20 cellular contexts compared by ENCODE assay signal in the genomic region with DNA sequence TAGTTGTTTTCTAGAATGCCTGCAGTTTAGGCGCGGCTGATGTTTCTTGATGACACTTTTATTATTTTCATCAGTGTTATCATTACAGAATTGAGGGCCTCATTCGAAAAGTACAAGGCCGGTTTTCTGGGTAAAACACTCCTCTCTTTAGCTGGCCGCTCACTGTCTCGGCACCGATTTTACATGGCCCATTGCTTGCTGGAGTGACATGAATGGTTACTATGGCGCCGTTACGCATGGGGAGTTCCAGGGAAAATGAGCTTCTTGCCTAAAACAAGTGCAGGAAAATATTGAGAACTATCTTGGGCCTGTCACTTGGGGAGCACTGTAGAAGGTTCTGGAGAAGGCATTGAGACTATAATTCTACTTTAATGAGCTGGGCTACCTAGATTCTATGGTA.
"Had no signal": no experiment of that assay in that cellular context is flagged by ENCODE, and none has a peak within 500 bp of the region (broad histone marks: within the 10 kb centered on the region; RNA-seq: fewer than 3 reads in every experiment).

No MANE protein-coding gene starts in this region.

- H3K9me3 Mint-ChIP-seq: activated CD4-positive, alpha-beta memory T cell treated with anti-CD3 and anti-CD28 coated beads, Interleukin-2, amount 10 ng/mL, durations not matched to agents 7 days and 5 days; activated naive CD8-positive, alpha-beta T cell treated with anti-CD3 and anti-CD28 coated beads, Interleukin-2, amount 50 U/mL, for 24 hours; activated T-helper 1 cell treated with anti-CD3 and anti-CD28 coated beads, Interleukin-12 subunit alpha, Interleukin-12 subunit beta, Interleukin-2, Interleukin-4 antibody, amounts not matched to agents 30 ng/mL and 10 ng/mL and 1 ng/mL, durations not matched to agents 14 hours and 24 hours and 36 hours; T-cell had no signal

- DNase-seq: activated CD4-positive, alpha-beta memory T cell treated with anti-CD3 and anti-CD28 coated beads, Interleukin-2, amount 10 ng/mL, durations not matched to agents 7 days and 5 days; activated CD4-positive, alpha-beta T cell treated with anti-CD3 and anti-CD28 coated beads for 36 hours; activated naive CD4-positive, alpha-beta T cell; activated naive CD8-positive, alpha-beta T cell treated with anti-CD3 and anti-CD28 coated beads, Interleukin-2, amount 50 U/mL, for 24 hours; foreskin keratinocyte; heart left ventricle; left ventricle myocardium superior; mesendoderm; right cardiac atrium; substantia nigra; T-cell; T1000; trophoblast cell had no signal

- H3K4me3 Mint-ChIP-seq: activated CD4-positive, alpha-beta memory T cell treated with anti-CD3 and anti-CD28 coated beads, Interleukin-2, amount 10 ng/mL, durations not matched to agents 7 days and 5 days; activated CD4-positive, alpha-beta T cell treated with anti-CD3 and anti-CD28 coated beads for 36 hours; activated naive CD8-positive, alpha-beta T cell treated with anti-CD3 and anti-CD28 coated beads, Interleukin-2, amount 50 U/mL, for 24 hours; activated T-helper 1 cell treated with anti-CD3 and anti-CD28 coated beads, Interleukin-12 subunit alpha, Interleukin-12 subunit beta, Interleukin-2, Interleukin-4 antibody, amounts not matched to agents 30 ng/mL and 10 ng/mL and 1 ng/mL, durations not matched to agents 14 hours and 24 hours and 36 hours; nephron; stimulated activated memory B cell treated with anti-CD40 and anti-IgM and Interleukin-4, amounts not matched to agents 10 μg/mL and 1 μg/mL and 100 μg/mL, for 72 hours; T-cell had no signal

- H3K27me3 Mint-ChIP-seq: activated CD4-positive, alpha-beta memory T cell treated with anti-CD3 and anti-CD28 coated beads, Interleukin-2, amount 10 ng/mL, durations not matched to agents 7 days and 5 days; activated naive CD8-positive, alpha-beta T cell treated with anti-CD3 and anti-CD28 coated beads, Interleukin-2, amount 50 U/mL, for 24 hours; stimulated activated memory B cell treated with anti-CD40 and anti-IgM and Interleukin-4, amounts not matched to agents 10 μg/mL and 1 μg/mL and 100 μg/mL, for 72 hours had no signal

- H3K4me1 Mint-ChIP-seq: activated CD4-positive, alpha-beta memory T cell treated with anti-CD3 and anti-CD28 coated beads, Interleukin-2, amount 10 ng/mL, durations not matched to agents 7 days and 5 days; activated CD4-positive, alpha-beta T cell treated with anti-CD3 and anti-CD28 coated beads for 36 hours; activated naive CD8-positive, alpha-beta T cell treated with anti-CD3 and anti-CD28 coated beads, Interleukin-2, amount 50 U/mL, for 24 hours; nephron; stimulated activated memory B cell treated with anti-CD40 and anti-IgM and Interleukin-4, amounts not matched to agents 10 μg/mL and 1 μg/mL and 100 μg/mL, for 72 hours; T-cell had no signal

- H3K4me3 ChIP-seq: ascending aorta, cardiac muscle cell, heart left ventricle, smooth muscle cell had no signal

- H3K27ac Mint-ChIP-seq: activated CD4-positive, alpha-beta memory T cell treated with anti-CD3 and anti-CD28 coated beads, Interleukin-2, amount 10 ng/mL, durations not matched to agents 7 days and 5 days; activated CD4-positive, alpha-beta T cell treated with anti-CD3 and anti-CD28 coated beads for 36 hours; activated naive CD8-positive, alpha-beta T cell treated with anti-CD3 and anti-CD28 coated beads, Interleukin-2, amount 50 U/mL, for 24 hours; activated T-helper 1 cell treated with anti-CD3 and anti-CD28 coated beads, Interleukin-12 subunit alpha, Interleukin-12 subunit beta, Interleukin-2, Interleukin-4 antibody, amounts not matched to agents 30 ng/mL and 10 ng/mL and 1 ng/mL, durations not matched to agents 14 hours and 24 hours and 36 hours; nephron; stimulated activated memory B cell treated with anti-CD40 and anti-IgM and Interleukin-4, amounts not matched to agents 10 μg/mL and 1 μg/mL and 100 μg/mL, for 72 hours; T-cell had no signal

- H3K4me1 ChIP-seq: ascending aorta, foreskin keratinocyte, heart left ventricle had no signal

- H3K27me3 ChIP-seq: ascending aorta, cardiac muscle cell, foreskin keratinocyte had no signal

- H3K36me3 Mint-ChIP-seq: stimulated activated memory B cell treated with anti-CD40 and anti-IgM and Interleukin-4, amounts not matched to agents 10 μg/mL and 1 μg/mL and 100 μg/mL, for 72 hours; T-cell had no signal

- H3K4me2 ChIP-seq: smooth muscle cell had no signal

- H3K27ac ChIP-seq: ascending aorta, cardiac muscle cell, foreskin keratinocyte, heart left ventricle, VCaP had no signal

- H3K9me3 ChIP-seq: ascending aorta, heart left ventricle had no signal

- H3K36me3 ChIP-seq: ascending aorta, cardiac muscle cell, heart left ventricle had no signal
